In genomic region chr14:69715725-69716482, GRCh38 we compare ENCODE assay signal across 8 cellular contexts. TPM values are rescaled to one million over a fixed set of nuclear protein-coding genes. Genes with fewer than 3 reads are reported as not detected.
DNase-seq lines count a peak whose midpoint lies in the region; TF ChIP-seq lines count a peak whose summit lies in the region.

No MANE protein-coding gene starts in this region.

- H2AFZ ChIP-seq in fibroblast of lung (ENCODE audit: low read length) (no peak overlapping the region), Karpas-422 (ENCODE audit: low read length) (no peak overlapping the region)

- H3K9me2 ChIP-seq in Karpas-422 (replicated peaks; ENCODE audit: insufficient read depth, low read length): no peaks in the 10 kb centered on the region; the same call in 1 of the 2 replicates

- H3K4me1 ChIP-seq in fibroblast of lung (ENCODE audit: control insufficient read depth, extremely low read depth, insufficient read depth, low read length) (peaks cover 25% of the 10 kb centered on the region), Karpas-422 (ENCODE audit: low read length) (no peaks in the 10 kb centered on the region)

- H3K36me3 ChIP-seq in fibroblast of lung (ENCODE audit: control insufficient read depth, insufficient read depth, low read length): no peaks in the 10 kb centered on the region
- H3K36me3 ChIP-seq in WERI-Rb-1: peaks cover 23% of the 10 kb centered on the region
- peaks cover 35% of the 10 kb centered on the region for H3K36me3 ChIP-seq in Karpas-422 (ENCODE audit: insufficient read depth, low read length)

- H3K4me3 ChIP-seq in fibroblast of lung (replicated peaks in 1 of 4; ENCODE audit: control extremely low read depth in 1 of 4, insufficient read depth in 1 of 4, low read depth in 3 of 4, low read length in 4 of 4) (no peak overlapping the region), WERI-Rb-1 (ENCODE audit: low read depth, low read length) (no peak overlapping the region), Karpas-422 (ENCODE audit: low read length) (no peak overlapping the region)

- H3K27me3 ChIP-seq in fibroblast of lung (ENCODE audit: control insufficient read depth, insufficient read depth, low read length) (no peaks in the 10 kb centered on the region), WERI-Rb-1 (ENCODE audit: insufficient read depth, low read depth, severe bottlenecking) (no peaks in the 10 kb centered on the region), Karpas-422 (ENCODE audit: low read length) (no peaks in the 10 kb centered on the region)

- TF ChIP-seq EP300 in Ishikawa (IDR thresholded peaks at IDR 0.05; ENCODE audit: borderline replicate concordance): no peak

- H3K27ac ChIP-seq in VCaP (peak overlapping the region; percentile 89; the same call in 1 of the 2 replicates), fibroblast of lung (ENCODE audit: insufficient read depth, low read length) (peak overlapping the region; percentile 61), WERI-Rb-1 (no peak overlapping the region), Karpas-422 (ENCODE audit: low read length) (no peak overlapping the region)

- TF ChIP-seq CTCF in VCaP (conservative IDR thresholded peaks at IDR 0.05) (no peak), fibroblast of lung (conservative IDR thresholded peaks at IDR 0.05 in 1 of 2, IDR thresholded peaks at IDR 0.05 in 1 of 2; ENCODE audit: low read depth in 1 of 2, low read length in 2 of 2) (no peak), WERI-Rb-1 (IDR thresholded peaks at IDR 0.05; ENCODE audit: low read depth, low read length) (no peak)

- no peak overlapping the region for H3K9ac ChIP-seq in fibroblast of lung (ENCODE audit: insufficient read depth, low read length)
- no peak overlapping the region for H3K9ac ChIP-seq in Karpas-422 (ENCODE audit: low read length)

- no peak overlapping the region for H3K4me2 ChIP-seq in fibroblast of lung (ENCODE audit: extremely low read depth, insufficient read depth, low read length)
- H3K4me2 ChIP-seq in Karpas-422 (ENCODE audit: low read depth, low read length, poor library complexity, severe bottlenecking): no peak overlapping the region

- H3K79me2 ChIP-seq in fibroblast of lung (ENCODE audit: control insufficient read depth, insufficient read depth, low read length) (no peaks in the 10 kb centered on the region), Karpas-422 (ENCODE audit: low read length) (no peaks in the 10 kb centered on the region)

- TF ChIP-seq RAD21 in Ishikawa (IDR thresholded peaks at IDR 0.05; ENCODE audit: low read depth): no peak

- H3K9me3 ChIP-seq in fibroblast of lung (ENCODE audit: control insufficient read depth, insufficient read depth, low read depth, low read length): no peaks in the 10 kb centered on the region
- no peaks in the 10 kb centered on the region for H3K9me3 ChIP-seq in WERI-Rb-1 (ENCODE audit: severe bottlenecking)
- no peaks in the 10 kb centered on the region for H3K9me3 ChIP-seq in Karpas-422 (ENCODE audit: low read length)

- H4K20me1 ChIP-seq in fibroblast of lung (ENCODE audit: control insufficient read depth, extremely low read depth, insufficient read depth, low read length): no peaks in the 10 kb centered on the region
- H4K20me1 ChIP-seq in Karpas-422 (ENCODE audit: insufficient read depth, low read depth, low read length): no peaks in the 10 kb centered on the region

- DNase-seq in AG08395 (ENCODE audit: low spot score) (peak; percentile 74), fibroblast of lung (ENCODE audit: low read depth in 2 of 2) (peak; percentile 79 to 80), nucleus accumbens (lab: John Stamatoyannopoulos, UW) (peak in 43 of 56 donors; percentile 10 to 84 (median 43)), WERI-Rb-1 (no peak), Karpas-422 (no peak), germinal center (ENCODE audit: low spot score) (no peak)

TF ChIP-seq in Ishikawa, 13 proteins besides CTCF, POLR2A, EP300 and RAD21:
- TF ChIP-seq NFIC (IDR thresholded peaks at IDR 0.05) (peak; percentile 79), CEBPB (IDR thresholded peaks at IDR 0.05) (no peak)

RNA-seq across cellular contexts. Expression of gene SRSF5, which starts 51.0 kb away (rescaled TPM):
- 125 and 141 TPM in 2 replicates for total RNA-seq in fibroblast of lung
- 283 and 299 TPM in 2 replicates for polyA plus RNA-seq in fibroblast of lung
- 199 and 210 TPM in 2 replicates for polyA plus RNA-seq in fibroblast of lung (2012)
- 48.3 and 63.9 TPM in 2 replicates for polyA minus RNA-seq in fibroblast of lung (ENCODE audit: low replicate concordance)
- 292 and 379 TPM in 2 replicates for total RNA-seq in Karpas-422 (2014; rRNA removed; shearing (Covaris generic); ENCODE audit: low replicate concordance)

Comparison
In these comparisons a context has a peak if more than half of its experiments do, and no peak if none do; other contexts are left out.
1. DNase-seq: peak in AG08395 (single experiment), fibroblast of lung (2 of 2) and nucleus accumbens (43 of 56); none in WERI-Rb-1 (single experiment), Karpas-422 (single experiment) and germinal center (single experiment).
2. H3K27ac ChIP-seq: peak in VCaP (single experiment) and fibroblast of lung (single experiment); none in WERI-Rb-1 (single experiment) and Karpas-422 (single experiment).